Comparison of ENCODE assay signal across 24 cellular contexts in genomic region chr12:109940339-109940923, GRCh38. TPM values are rescaled to one million over a fixed set of nuclear protein-coding genes. Genes with fewer than 3 reads are reported as not detected.
DNase-seq lines count a peak whose midpoint lies in the region; ATAC-seq and TF ChIP-seq lines count a peak whose summit lies in the region.
"Had no signal": no experiment of that assay in that cellular context is flagged by ENCODE, and none has a peak within 500 bp of the region (broad histone marks: within the 10 kb centered on the region; RNA-seq: fewer than 3 reads in every experiment).

No MANE protein-coding gene starts in this region.

- 67% methylated on average over 6 of the region's 6 CpGs; no CpG with 5 or more reads in 1 of the 2 donors for WGBS in transverse colon (ENCODE audit: low coverage in 1 of 2), 2 donors

- H3K4me3 ChIP-seq in transverse colon, result no peak overlapping the region
- H3K4me3 ChIP-seq: HAP-1 had no signal

- peaks cover 6% of the 10 kb centered on the region for H3K4me1 Mint-ChIP-seq in activated T-cell treated with anti-CD3 and anti-CD28 coated beads, Interleukin-2, amount 50 U/mL, for 72 hours (ENCODE audit: low read depth)
- H3K4me1 Mint-ChIP-seq in T-helper 17 cell (peaks cover 9% of the 10 kb centered on the region), memory B cell (peaks cover 2% of the 10 kb centered on the region)

- no peak overlapping the region for H3K4me3 Mint-ChIP-seq in activated T-cell treated with anti-CD3 and anti-CD28 coated beads, Interleukin-2, amount 50 U/mL, for 72 hours
- no peak overlapping the region for H3K4me3 Mint-ChIP-seq in T-helper 17 cell
- H3K4me3 Mint-ChIP-seq in memory B cell, result no peak overlapping the region
- H3K4me3 Mint-ChIP-seq: IgD-negative memory B cell had no signal

- TF ChIP-seq EP300 in transverse colon (IDR thresholded peaks at IDR 0.05; ENCODE audit: low read depth), result no peak

- H3K9me3 ChIP-seq in T-helper 17 cell (ENCODE audit: control insufficient read depth, low read length, poor library complexity, severe bottlenecking) (no peaks in the 10 kb centered on the region), transverse colon (no peaks in the 10 kb centered on the region)
- H3K9me3 ChIP-seq: BE2C, HAP-1 had no signal

- H3K27ac Mint-ChIP-seq in activated T-cell treated with anti-CD3 and anti-CD28 coated beads, Interleukin-2, amount 50 U/mL, for 72 hours, result peak overlapping the region; percentile 28
- H3K27ac Mint-ChIP-seq in T-helper 17 cell, result peak overlapping the region; percentile 19
- peak overlapping the region; percentile 1 for H3K27ac Mint-ChIP-seq in memory B cell
- H3K27ac Mint-ChIP-seq: IgD-negative memory B cell had no signal

- no peak for TF ChIP-seq POLR2A in transverse colon (IDR thresholded peaks at IDR 0.05)

- TF ChIP-seq CTCF in transverse colon (IDR thresholded peaks at IDR 0.05), result no peak

- peaks cover 15 to 33% (median 21%) of the 10 kb centered on the region in 4 donors for H3K4me1 ChIP-seq in transverse colon
- H3K4me1 ChIP-seq: BE2C, HAP-1 had no signal

- peak overlapping the region; percentile 46 to 71 (median 63) for H3K27ac ChIP-seq in transverse colon
- H3K27ac ChIP-seq: KMS-11 had no signal

- intact Hi-C loops in transverse colon (cut with DNase I; ENCODE audit: low total_unique reads), result no loop called here

- H3K27me3 ChIP-seq in transverse colon, result no peaks in the 10 kb centered on the region
- H3K27me3 ChIP-seq: BE2C had no signal

- H3K36me3 ChIP-seq in transverse colon, result peaks cover 0 to 27% (median 13%) of the 10 kb centered on the region in 4 donors

- in situ Hi-C loops in transverse colon (cut with MboI; ENCODE audit: low pct_ligation_motif_present in 1 of 4, low pct_unique_long_range_greater_than_20kb in 1 of 4, low sequenced_read_pairs in 3 of 4), result no loop called here

- H3K27me3 Mint-ChIP-seq in activated T-cell treated with anti-CD3 and anti-CD28 coated beads, Interleukin-2, amount 50 U/mL, for 72 hours (ENCODE audit: low read depth), result no peaks in the 10 kb centered on the region
- H3K27me3 Mint-ChIP-seq in T-helper 17 cell (no peaks in the 10 kb centered on the region), memory B cell (no peaks in the 10 kb centered on the region)
- H3K27me3 Mint-ChIP-seq: IgD-negative memory B cell had no signal

- no peaks in the 10 kb centered on the region for H3K9me3 Mint-ChIP-seq in activated T-cell treated with anti-CD3 and anti-CD28 coated beads, Interleukin-2, amount 50 U/mL, for 72 hours
- no peaks in the 10 kb centered on the region for H3K9me3 Mint-ChIP-seq in memory B cell
- H3K9me3 Mint-ChIP-seq: IgD-negative memory B cell had no signal

- DNase-seq in activated T-cell treated with anti-CD3 and anti-CD28 coated beads, Interleukin-2, amount 50 U/mL, for 72 hours, result no peak
- DNase-seq in activated T-cell treated with anti-CD3 and anti-CD28 coated beads, Interleukin-2, amount 50 U/mL, for 1 hour, result no peak
- no peak for DNase-seq in T-helper 17 cell
- no peak for DNase-seq in memory B cell (ENCODE audit: low spot score in 2 of 2)
- peak; percentile 59 for DNase-seq in transverse colon
- DNase-seq in D341Med (ENCODE audit: low spot score), result no peak
- DNase-seq in SKM-1 treated with dmso at 0.1 percent for 144 hours (lab: John Stamatoyannopoulos, UW; ENCODE audit: unreplicated experiment), result no peak
- DNase-seq: 8988T, ACHN, BE2C, DMS53, GOT3, NCI-H1092, NCI-H1417 treated with DMSO at 0.1 percent for 48 hours, NCI-H1694 treated with DMSO at 0.1 percent for 48 hours, NCI-H2081, NCI-H2227 treated with DMSO at 0.1 percent for 48 hours, NCI-H526 treated with DMSO at 0.1 percent for 48 hours, Right ventricle myocardium superior, RPMI8226 had no signal

- peaks cover 0 to 15% of the 10 kb centered on the region in 2 donors for H3K36me3 Mint-ChIP-seq in activated T-cell treated with anti-CD3 and anti-CD28 coated beads, Interleukin-2, amount 50 U/mL, for 72 hours (ENCODE audit: insufficient read depth in 2 of 2)
- peaks cover 5% of the 10 kb centered on the region for H3K36me3 Mint-ChIP-seq in T-helper 17 cell (ENCODE audit: low read depth)
- H3K36me3 Mint-ChIP-seq in memory B cell, result peaks cover 25% of the 10 kb centered on the region

- ATAC-seq in activated T-cell treated with anti-CD3 and anti-CD28 coated beads, Interleukin-2, amount 50 U/mL, for 72 hours (replicated peaks in 1 of 2), result no peak
- ATAC-seq in T-helper 17 cell, result no peak
- no peak for ATAC-seq in memory B cell (ENCODE audit: low read depth)
- ATAC-seq in GM18907 (IDR thresholded peaks at IDR 0.05; ENCODE audit: unreplicated experiment), result no peak

RNA-seq across cellular contexts. Expression of gene TCHP, which starts 40.4 kb away (rescaled TPM):
- total RNA-seq in activated T-cell treated with anti-CD3 and anti-CD28 coated beads, Interleukin-2, amount 50 U/mL, for 72 hours, result 10 to 100 TPM; 22.5 to 25.1 TPM
- total RNA-seq in T-helper 17 cell (10 to 100 TPM; 17.6 to 18.7 TPM), transverse colon (10 to 100 TPM; 27.5 to 54.7 (median 30.7) TPM)

RNA-seq across cellular contexts. Expression of gene GIT2, which starts 55.7 kb away (rescaled TPM):
- total RNA-seq in activated T-cell treated with anti-CD3 and anti-CD28 coated beads, Interleukin-2, amount 50 U/mL, for 72 hours, result 10 to 100 TPM; 70.0 to 74.9 TPM
- total RNA-seq in T-helper 17 cell (10 to 100 TPM; 84.9 to 95.9 TPM), transverse colon (10 to 100 TPM; 25.3 to 64.0 (median 44.0) TPM)

RNA-seq across cellular contexts. Expression of gene ANKRD13A, which starts 58.8 kb away (rescaled TPM):
- total RNA-seq in activated T-cell treated with anti-CD3 and anti-CD28 coated beads, Interleukin-2, amount 50 U/mL, for 72 hours, result 10 to 100 TPM; 67.8 to 72.8 TPM
- total RNA-seq in T-helper 17 cell (10 to 100 TPM; 78.8 to 87.5 TPM), transverse colon (100 to 1,000 TPM in 3 of 4 donors, 10 to 100 TPM in 1; 96.1 to 189 (median 115) TPM)
